ENCODE assay signal across 1 cellular context in the genomic region with DNA sequence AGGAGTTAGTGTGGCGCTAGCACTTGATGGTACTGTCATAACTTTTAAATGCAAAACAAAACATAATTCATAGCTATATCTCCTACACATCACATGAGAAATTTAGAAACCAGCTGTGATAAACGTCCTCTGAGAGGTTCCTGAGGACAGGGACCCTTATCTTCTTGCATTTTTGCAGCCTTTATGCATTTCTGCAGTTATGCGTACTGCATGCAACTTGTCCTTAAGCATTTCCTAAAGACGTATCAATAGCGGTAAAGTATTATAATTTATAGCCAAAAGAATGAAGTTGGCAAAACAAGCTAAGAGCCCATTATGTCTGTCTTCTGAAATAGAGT.
TF ChIP-seq lines count a peak whose summit lies in the region.

No MANE protein-coding gene starts in this region.

TF ChIP-seq in SK-N-SH treated with all-trans-retinoic acid at 6 μM for 48 hours, 23 proteins besides CTCF, POLR2A, EP300 and RAD21 (continued from another document):
- TF ChIP-seq, protein P1, sequence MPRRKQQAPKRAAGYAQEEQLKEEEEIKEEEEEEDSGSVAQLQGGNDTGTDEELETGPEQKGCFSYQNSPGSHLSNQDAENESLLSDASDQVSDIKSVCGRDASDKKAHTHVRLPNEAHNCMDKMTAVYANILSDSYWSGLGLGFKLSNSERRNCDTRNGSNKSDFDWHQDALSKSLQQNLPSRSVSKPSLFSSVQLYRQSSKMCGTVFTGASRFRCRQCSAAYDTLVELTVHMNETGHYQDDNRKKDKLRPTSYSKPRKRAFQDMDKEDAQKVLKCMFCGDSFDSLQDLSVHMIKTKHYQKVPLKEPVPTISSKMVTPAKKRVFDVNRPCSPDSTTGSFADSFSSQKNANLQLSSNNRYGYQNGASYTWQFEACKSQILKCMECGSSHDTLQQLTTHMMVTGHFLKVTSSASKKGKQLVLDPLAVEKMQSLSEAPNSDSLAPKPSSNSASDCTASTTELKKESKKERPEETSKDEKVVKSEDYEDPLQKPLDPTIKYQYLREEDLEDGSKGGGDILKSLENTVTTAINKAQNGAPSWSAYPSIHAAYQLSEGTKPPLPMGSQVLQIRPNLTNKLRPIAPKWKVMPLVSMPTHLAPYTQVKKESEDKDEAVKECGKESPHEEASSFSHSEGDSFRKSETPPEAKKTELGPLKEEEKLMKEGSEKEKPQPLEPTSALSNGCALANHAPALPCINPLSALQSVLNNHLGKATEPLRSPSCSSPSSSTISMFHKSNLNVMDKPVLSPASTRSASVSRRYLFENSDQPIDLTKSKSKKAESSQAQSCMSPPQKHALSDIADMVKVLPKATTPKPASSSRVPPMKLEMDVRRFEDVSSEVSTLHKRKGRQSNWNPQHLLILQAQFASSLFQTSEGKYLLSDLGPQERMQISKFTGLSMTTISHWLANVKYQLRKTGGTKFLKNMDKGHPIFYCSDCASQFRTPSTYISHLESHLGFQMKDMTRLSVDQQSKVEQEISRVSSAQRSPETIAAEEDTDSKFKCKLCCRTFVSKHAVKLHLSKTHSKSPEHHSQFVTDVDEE (CRISPR knock-in tag; IDR thresholded peaks at IDR 0.05) = no peak
- TF ChIP-seq ZC3H10 (CRISPR knock-in tag; IDR thresholded peaks at IDR 0.05) (no peak), GLIS3 (CRISPR knock-in tag; IDR thresholded peaks at IDR 0.05) (no peak), ZNF70 (CRISPR knock-in tag; IDR thresholded peaks at IDR 0.05) (no peak)
